ENCODE assay signal across 8 cellular contexts in genomic region chr5:150780816-150781221, GRCh38. TPM values are rescaled to one million over a fixed set of nuclear protein-coding genes. Genes with fewer than 3 reads are reported as not detected.
DNase-seq lines count a peak whose midpoint lies in the region; ATAC-seq, FAIRE-seq and TF ChIP-seq lines count a peak whose summit lies in the region.

No MANE protein-coding gene starts in this region.

- no peaks in the 10 kb centered on the region for H3K36me3 ChIP-seq in heart right ventricle
- no peaks in the 10 kb centered on the region for H3K36me3 ChIP-seq in right lobe of liver
- H3K36me3 ChIP-seq in upper lobe of right lung: no peaks in the 10 kb centered on the region

- DNase-seq in heart right ventricle (no peak), Right ventricle myocardium superior (no peak), amniotic epithelial cell (ENCODE audit: low read depth) (peak; percentile 83), right lobe of liver (no peak), upper lobe of right lung (no peak), iPS-NIHi7 (ENCODE audit: extremely low spot score) (no peak), HTR-8/SVneo (ENCODE audit: insufficient read length, low spot score) (no peak)
- no peak for DNase-seq in activated CD4-positive, alpha-beta T cell treated with anti-CD3 and anti-CD28 coated beads for 1 hour

- intact Hi-C loops in heart right ventricle (cut with DNase I): no loop called here
- intact Hi-C loops in Right ventricle myocardium superior (cut with DNase I): no loop called here
- intact Hi-C loops in right lobe of liver (cut with DNase I): no loop called here
- intact Hi-C loops in upper lobe of right lung (cut with DNase I): no loop called here

- H3K27me3 ChIP-seq in heart right ventricle: no peaks in the 10 kb centered on the region
- H3K27me3 ChIP-seq in right lobe of liver: no peaks in the 10 kb centered on the region
- H3K27me3 ChIP-seq in upper lobe of right lung: no peaks in the 10 kb centered on the region

- H3K4me1 ChIP-seq in heart right ventricle: peaks cover 11 to 78% (median 61%) of the 10 kb centered on the region in 9 donors
- peaks cover 0 to 6% (median 0%) of the 10 kb centered on the region in 4 donors for H3K4me1 ChIP-seq in right lobe of liver
- peaks cover 67% of the 10 kb centered on the region for H3K4me1 ChIP-seq in upper lobe of right lung

- WGBS in heart right ventricle, 2 donors: 74 to 82% methylated on average over 5 of the region's 5 CpGs
- WGBS in right lobe of liver (ENCODE audit: insufficient coverage, low coverage, low lambda C conversion rate, missing lambda C conversion rate): 74% methylated on average over 5 of the region's 5 CpGs

- ATAC-seq in heart right ventricle (no peak), Right ventricle myocardium superior (ENCODE audit: poor library complexity) (no peak), right lobe of liver (no peak), upper lobe of right lung (no peak)

- peak overlapping the region in 9 of 10 donors; percentile 61 to 92 (median 76) for H3K4me3 ChIP-seq in heart right ventricle
- H3K4me3 ChIP-seq in right lobe of liver: no peak overlapping the region
- H3K4me3 ChIP-seq in upper lobe of right lung: peak overlapping the region; percentile 77

- no peak for TF ChIP-seq POLR2A in right lobe of liver (IDR thresholded peaks at IDR 0.05)

- FAIRE-seq in HTR-8/SVneo (lab: Jason Lieb, UNC): no peak

- H3K9me3 ChIP-seq in heart right ventricle (peaks cover 0 to under 1% (median 0%) of the 10 kb centered on the region in 11 donors), right lobe of liver (no peaks in the 10 kb centered on the region), upper lobe of right lung (no peaks in the 10 kb centered on the region)

- TF ChIP-seq CTCF in heart right ventricle (IDR thresholded peaks at IDR 0.05): no peak
- no peak for TF ChIP-seq CTCF in right lobe of liver (IDR thresholded peaks at IDR 0.05)
- no peak for TF ChIP-seq CTCF in upper lobe of right lung (IDR thresholded peaks at IDR 0.05)

- H3K27ac ChIP-seq in heart right ventricle (peak overlapping the region; percentile 79 to 96 (median 92)), right lobe of liver (peak overlapping the region; percentile 6 to 90 (median 71)), upper lobe of right lung (peak overlapping the region; percentile 93)

RNA-seq across cellular contexts. Expression of gene SMIM3, which starts 2.3 kb away (rescaled TPM):
- total RNA-seq in heart right ventricle (10 to 100 TPM in 6 of 10 donors, 1 to 10 TPM in 4; 7.1 to 24.2 (median 10.9) TPM), Right ventricle myocardium superior (15.6 TPM), right lobe of liver (1 to 10 TPM; 1.3 to 8.7 (median 3.6) TPM), upper lobe of right lung (28.3 TPM)
- polyA plus RNA-seq in heart right ventricle: 10 to 100 TPM; 18.8 to 41.5 TPM

RNA-seq across cellular contexts. Expression of gene DCTN4, which starts 22.0 kb away (rescaled TPM):
- 10 to 100 TPM; 42.9 to 68.3 (median 58.2) TPM for total RNA-seq in heart right ventricle
- 10 to 100 TPM; 20.0 TPM for polyA plus RNA-seq in heart right ventricle
- total RNA-seq in Right ventricle myocardium superior: 45.2 TPM
- total RNA-seq in right lobe of liver: 10 to 100 TPM; 25.2 to 30.5 (median 27.6) TPM
- total RNA-seq in upper lobe of right lung: 68.5 TPM

Comparison
In these comparisons a context has a peak if more than half of its experiments do, and no peak if none do; other contexts are left out.
1. H3K4me3 ChIP-seq: peak in heart right ventricle (9 of 10) and upper lobe of right lung (single experiment); none in right lobe of liver (0 of 3).
2. Peak in every context shown above with its lines, with median percentiles within 50 percentile points of each other: H3K27ac ChIP-seq.